ENCODE assay signal across 28 cellular contexts in the genomic region with DNA sequence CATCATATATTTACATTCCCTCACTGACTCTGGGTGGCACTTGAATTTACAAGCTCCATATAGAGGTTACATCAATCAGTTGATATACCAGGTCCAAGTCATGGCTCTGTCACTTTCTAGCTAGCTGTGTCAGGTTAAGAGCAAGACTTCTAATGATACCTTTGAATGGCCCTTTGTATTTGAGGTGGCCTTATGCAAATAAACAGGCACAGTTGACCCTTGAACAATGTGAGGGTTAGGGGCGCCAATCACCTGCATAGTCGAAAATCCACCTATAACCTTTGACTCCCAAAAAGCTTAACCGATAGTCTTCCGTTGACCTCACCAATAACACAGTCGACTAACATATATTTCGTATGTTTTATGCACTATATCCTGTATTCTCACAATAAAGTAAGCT. TPM values are rescaled to one million over a fixed set of nuclear protein-coding genes. Genes with fewer than 3 reads are reported as not detected.
"Had no signal": no experiment of that assay in that cellular context is flagged by ENCODE, and none has a peak within 500 bp of the region (broad histone marks: within the 10 kb centered on the region; RNA-seq: fewer than 3 reads in every experiment).

No MANE protein-coding gene starts in this region.

- H3K27me3 ChIP-seq: stomach, suprapubic skin, testis, thyroid gland, tibial artery, tibial nerve, transverse colon, upper lobe of left lung, upper lobe of right lung, uterus, vagina had no signal

- FAIRE-seq: urothelium cell line had no signal

- H3K27ac ChIP-seq: stomach, suprapubic skin, testis, thoracic aorta, thyroid gland, tibial artery, tibial nerve, transverse colon, upper lobe of left lung, upper lobe of right lung, vagina had no signal

- H3K4me1 ChIP-seq: stomach, suprapubic skin, testis, tibial nerve, uterus, vagina had no signal

- H3K4me3 ChIP-seq: stomach, suprapubic skin, testis, thoracic aorta, thyroid gland, tibial artery, tibial nerve, transverse colon, upper lobe of left lung, upper lobe of right lung, uterus, vagina had no signal

- H3K36me3 ChIP-seq: stomach, suprapubic skin, thoracic aorta, thyroid gland, tibial artery, tibial nerve, transverse colon, upper lobe of left lung, upper lobe of right lung, uterus, vagina had no signal

- DNase-seq: stimulated activated CD4-positive, alpha-beta T cell treated with anti-CD3 and anti-CD28 coated beads, Interleukin-2, amount 100 ng/mL, for 48 hours; stimulated activated CD4-positive, alpha-beta T cell treated with anti-CD3 and anti-CD28 coated beads, Interleukin-4, amount 100 ng/mL, for 1 hour; stimulated activated CD4-positive, alpha-beta T cell treated with anti-CD3 and anti-CD28 coated beads, Interleukin-4, amount 100 ng/mL, for 24 hours; stimulated activated CD4-positive, alpha-beta T cell treated with anti-CD3 and anti-CD28 coated beads, Interleukin-4, amount 100 ng/mL, for 4 hours; stimulated activated CD8-positive, alpha-beta memory T cell treated with anti-CD3 and anti-CD28 coated beads, Interleukin-4, amount 100 ng/mL, for 48 hours; stimulated activated naive B cell treated with anti-CD40 and anti-IgM and Interleukin-4, amounts not matched to agents 10 μg/mL and 1 μg/mL and 100 μg/mL, for 72 hours; stimulated activated naive CD4-positive, alpha-beta T cell; stimulated activated naive CD4-positive, alpha-beta T cell treated with Interleukin-2 at 50 U/mL for 16 hours; stimulated activated naive CD8-positive, alpha-beta T cell treated with anti-CD3 and anti-CD28 coated beads, Interleukin-15, amount 100 ng/mL, for 72 hours; stimulated activated naive CD8-positive, alpha-beta T cell treated with anti-CD3 and anti-CD28 coated beads, Interleukin-15, Interleukin-2, amounts not matched to agents 100 U/mL and 50 U/mL, for 24 hours; stomach; substantia nigra; testis; thyroid gland; tibial artery; transverse colon; trophoblast cell; upper lobe of left lung; upper lobe of right lung; uterus had no signal

- H3K9me3 ChIP-seq: stomach, suprapubic skin, testis, thoracic aorta, thyroid gland, tibial artery, tibial nerve, transverse colon, upper lobe of left lung, upper lobe of right lung, uterus, vagina had no signal

- ATAC-seq: stimulated activated effector memory CD8-positive, alpha-beta T cell treated with anti-CD3 and anti-CD28 coated beads, Interleukin-12 subunit alpha, Interleukin-12 subunit beta, amount 100 ng/mL, for 72 hours; stimulated activated memory B cell treated with anti-CD40 and anti-IgM and Interleukin-4, amounts not matched to agents 10 μg/mL and 1 μg/mL and 100 μg/mL, for 72 hours; stimulated activated naive B cell treated with anti-CD40 and anti-IgM and Interleukin-4, amounts not matched to agents 10 μg/mL and 1 μg/mL and 100 μg/mL, for 72 hours; stimulated activated naive CD8-positive, alpha-beta T cell treated with anti-CD3 and anti-CD28 coated beads, Interleukin-15, amount 100 ng/mL, for 72 hours; stimulated activated naive CD8-positive, alpha-beta T cell treated with anti-CD3 and anti-CD28 coated beads, Interleukin-15, Interleukin-2, amounts not matched to agents 100 U/mL and 50 U/mL, for 24 hours; upper lobe of right lung had no signal

RNA-seq across cellular contexts. Expression of gene PTTG2, which starts 1.3 kb away (rescaled TPM):
- total RNA-seq: suprapubic skin, temporal lobe had no signal
- polyA plus RNA-seq: stomach had no signal
